Comparison of ENCODE assay signal across 8 cellular contexts in the genomic region with DNA sequence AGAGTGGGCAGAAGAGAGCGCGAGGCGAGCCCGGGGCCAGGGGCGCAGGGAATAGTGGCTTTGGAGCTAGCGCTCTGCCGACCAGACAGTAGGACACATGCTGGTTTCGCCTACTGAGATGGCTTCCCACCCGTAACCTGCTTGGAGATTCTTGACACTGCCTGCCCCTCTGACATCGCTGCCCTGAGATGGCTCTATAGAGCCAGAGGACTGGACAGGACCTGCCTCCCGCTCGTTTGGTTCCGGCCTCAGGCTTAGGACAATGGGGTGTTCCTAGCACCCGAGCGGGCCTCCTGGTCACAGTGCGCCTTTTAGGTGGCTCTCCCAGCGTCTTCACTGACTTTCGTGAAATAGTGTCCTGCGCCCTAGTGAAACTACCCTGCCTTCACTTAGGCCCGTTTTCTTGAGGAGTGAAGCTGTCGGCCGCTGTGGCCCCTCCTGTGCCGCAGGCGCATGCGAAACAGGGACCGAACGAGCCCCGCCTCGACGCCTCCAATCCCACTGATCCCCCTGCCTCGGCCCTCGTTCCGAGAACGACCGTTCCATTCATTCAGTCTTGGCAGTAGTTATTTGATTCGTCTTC. TPM values are rescaled to one million over a fixed set of nuclear protein-coding genes. Genes with fewer than 3 reads are reported as not detected.
DNase-seq lines count a peak whose midpoint lies in the region; ATAC-seq and TF ChIP-seq lines count a peak whose summit lies in the region.

No MANE protein-coding gene starts in this region.

- peaks cover 42% of the 10 kb centered on the region for H3K79me2 ChIP-seq in osteoblast (ENCODE audit: insufficient read depth, low read length)

- H3K9ac ChIP-seq in NT2/D1 (ENCODE audit: insufficient read length, low read depth), result peak overlapping the region; percentile 99

- peak overlapping the region; percentile 92 for H3K27ac ChIP-seq in osteoblast (ENCODE audit: low read depth, low read length)

- H3K9me3 ChIP-seq in NT2/D1 (ENCODE audit: insufficient read depth, low read length), result no peaks in the 10 kb centered on the region
- H3K9me3 ChIP-seq in osteoblast (ENCODE audit: low read depth, low read length), result no peaks in the 10 kb centered on the region

- peak overlapping the region; percentile 79 for H3K4me2 ChIP-seq in osteoblast (ENCODE audit: insufficient read depth, low read length)

- H3K27me3 ChIP-seq in NT2/D1 (ENCODE audit: insufficient read depth, insufficient read length), result no peaks in the 10 kb centered on the region
- H3K27me3 ChIP-seq in osteoblast (ENCODE audit: insufficient read depth, low read length), result no peaks in the 10 kb centered on the region

- no peaks in the 10 kb centered on the region for H3K4me1 ChIP-seq in NT2/D1 (ENCODE audit: insufficient read depth, insufficient read length)
- H3K4me1 ChIP-seq in osteoblast (ENCODE audit: insufficient read depth, low read length), result peaks cover 4% of the 10 kb centered on the region

- ATAC-seq in GM21529 (IDR thresholded peaks at IDR 0.05; ENCODE audit: unreplicated experiment), result peak; percentile 9

- peaks cover 32% of the 10 kb centered on the region for H3K36me3 ChIP-seq in NT2/D1 (ENCODE audit: insufficient read depth, insufficient read length, low read length)
- H3K36me3 ChIP-seq in osteoblast (ENCODE audit: insufficient read depth, low read length), result peaks cover 13% of the 10 kb centered on the region

- H3K4me3 ChIP-seq in NT2/D1 (ENCODE audit: insufficient read length, low read depth) (peak overlapping the region; percentile 99), osteoblast (ENCODE audit: insufficient read depth, low read length) (peak overlapping the region; percentile 84)

- TF ChIP-seq CTCF in osteoblast (IDR thresholded peaks at IDR 0.05; ENCODE audit: extremely low read depth, low read depth, low read length), result no peak

- H2AFZ ChIP-seq in osteoblast (ENCODE audit: low read length), result peak overlapping the region; percentile 70

- DNase-seq in CD1c-positive myeloid dendritic cell (ENCODE audit: extremely low spot score), result peak; percentile 2
- no peak for DNase-seq in NT2/D1 (ENCODE audit: low read depth, low spot score)
- DNase-seq in activated gamma-delta T cell treated with Interleukin-2 at 50 U/mL for 16 hours, result peak; percentile 7
- peak; percentile 5 for DNase-seq in globus pallidus (ENCODE audit: low spot score)
- DNase-seq in osteoblast (ENCODE audit: insufficient read length, low spot score, missing footprints), result peak; percentile 62
- no peak for DNase-seq in NCI-H2196 (lab: John Stamatoyannopoulos, UW; ENCODE audit: unreplicated experiment)
- no peak for DNase-seq in NCI-H2029 treated with DMSO at 0.1 percent for 48 hours (lab: John Stamatoyannopoulos, UW)

- H4K20me1 ChIP-seq in osteoblast (ENCODE audit: insufficient read depth, low read length), result peaks cover 2% of the 10 kb centered on the region

RNA-seq across cellular contexts. Expression of gene TAF1, which starts 0.6 kb away (rescaled TPM):
- 25.0 and 31.1 TPM in 2 replicates for total RNA-seq in osteoblast

Comparison
In these comparisons a context has a peak if more than half of its experiments do, and no peak if none do; other contexts are left out.
1. DNase-seq: peak in CD1c-positive myeloid dendritic cell (single experiment), activated gamma-delta T cell treated with Interleukin-2 at 50 U/mL for 16 hours (single experiment), globus pallidus (single experiment) and osteoblast (single experiment); none in NT2/D1 (single experiment), NCI-H2196 (single experiment) and NCI-H2029 treated with DMSO at 0.1 percent for 48 hours (single experiment).